28 cellular contexts compared by ENCODE assay signal in genomic region chr10:128774979-128775378, GRCh38.
"Had no signal": no experiment of that assay in that cellular context is flagged by ENCODE, and none has a peak within 500 bp of the region (broad histone marks: within the 10 kb centered on the region; RNA-seq: fewer than 3 reads in every experiment).

No MANE protein-coding gene starts in this region.

- ATAC-seq: effector memory CD8-positive, alpha-beta T cell; esophagus mucosa; gastrocnemius medialis; heart right ventricle; left cardiac atrium; left lung; left ventricle myocardium superior; lower lobe of right lung; mucosa of descending colon; naive thymus-derived CD8-positive, alpha-beta T cell had no signal

- H3K9me3 Mint-ChIP-seq: effector memory CD8-positive, alpha-beta T cell had no signal

- DNase-seq: colonic mucosa; cortex of kidney; effector CD8-positive, alpha-beta T cell; effector memory CD8-positive, alpha-beta T cell; endodermal cell; erythroblast; foreskin fibroblast; foreskin melanocyte; gastrocnemius medialis; glutamatergic neuron; head of caudate nucleus; heart right ventricle; hippocampal formation; left cardiac atrium; left lung; left ventricle myocardium superior; lower lobe of right lung; mesenchymal stem cell; mucosa of descending colon; naive B cell; naive thymus-derived CD8-positive, alpha-beta T cell had no signal

- H3K27ac Mint-ChIP-seq: dendritic cell treated with granulocyte-macrophage colony-stimulating factor and Interleukin-4, amounts not matched to agents 40 ng/mL and 50 ng/mL, for 4 days; effector memory CD8-positive, alpha-beta T cell; endodermal cell; mesothelial cell of epicardium; naive B cell; naive thymus-derived CD8-positive, alpha-beta T cell had no signal

- H3K36me3 ChIP-seq: colonic mucosa, gastrocnemius medialis, heart right ventricle, left lung, lower lobe of right lung had no signal

- H3K4me3 ChIP-seq: colonic mucosa, gastrocnemius medialis, heart right ventricle, left lung, lower lobe of right lung, mucosa of descending colon had no signal

- H3K4me1 Mint-ChIP-seq: naive B cell; naive thymus-derived CD8-positive, alpha-beta T cell had no signal

- H3K27ac ChIP-seq: colonic mucosa, epithelial cell of prostate, gastrocnemius medialis, heart right ventricle, left lung, lower lobe of right lung had no signal

- H3K36me3 Mint-ChIP-seq: mesothelial cell of epicardium; naive B cell; naive thymus-derived CD8-positive, alpha-beta T cell had no signal

- FAIRE-seq: endometrium, islet of Langerhans, keratinocyte had no signal

- H3K4me1 ChIP-seq: colonic mucosa, gastrocnemius medialis, heart right ventricle, left lung, lower lobe of right lung had no signal

- H3K4me3 Mint-ChIP-seq: dendritic cell treated with granulocyte-macrophage colony-stimulating factor and Interleukin-4, amounts not matched to agents 40 ng/mL and 50 ng/mL, for 4 days; effector memory CD8-positive, alpha-beta T cell; endodermal cell; mesothelial cell of epicardium; naive B cell; naive thymus-derived CD8-positive, alpha-beta T cell had no signal

- H3K9me3 ChIP-seq: colonic mucosa, gastrocnemius medialis, lower lobe of right lung, mucosa of descending colon had no signal

- H3K27me3 ChIP-seq: colonic mucosa, gastrocnemius medialis, left lung had no signal

- H3K27me3 Mint-ChIP-seq: dendritic cell treated with granulocyte-macrophage colony-stimulating factor and Interleukin-4, amounts not matched to agents 40 ng/mL and 50 ng/mL, for 4 days had no signal
